1 cellular context compared by ENCODE assay signal in genomic region chr5:176157656-176158055, GRCh38.
TF ChIP-seq lines count a peak whose summit lies in the region.

No MANE protein-coding gene starts in this region.

TF ChIP-seq in IMR-90, 13 proteins besides CTCF, POLR2A, EP300 and RAD21 (continued from another document):
- TF ChIP-seq USF2 (IDR thresholded peaks at IDR 0.05; ENCODE audit: low read depth, low read length) (no peak), BHLHE40 (IDR thresholded peaks at IDR 0.05; ENCODE audit: low read depth, low read length) (no peak)
